11 cellular contexts compared by ENCODE assay signal in genomic region chr12:92439397-92439779, GRCh38.
A peak's percentile ranks its signal among the peaks of the same experiment; 100 is the strongest.
DNase-seq lines count a peak whose midpoint lies in the region; ATAC-seq and TF ChIP-seq lines count a peak whose summit lies in the region.
"Had no signal": no experiment of that assay in that cellular context is flagged by ENCODE, and none has a peak within 500 bp of the region (broad histone marks: within the 10 kb centered on the region; RNA-seq: fewer than 3 reads in every experiment).

No MANE protein-coding gene starts in this region.

- H3K4me1 Mint-ChIP-seq in stimulated activated naive CD8-positive, alpha-beta T cell treated with anti-CD3 and anti-CD28 coated beads, Interleukin-15, amount 100 ng/mL, for 72 hours, result peaks cover 50% of the 10 kb centered on the region

- H3K4me3 ChIP-seq in adrenal gland, result no peak overlapping the region
- no peak overlapping the region for H3K4me3 ChIP-seq in aorta (ENCODE audit: low read length in 2 of 2)
- H3K4me3 ChIP-seq: neural progenitor cell had no signal

- H3K4me1 ChIP-seq in adrenal gland (replicated peaks in 1 of 2), result peaks cover 4 to 10% of the 10 kb centered on the region in 2 donors
- no peaks in the 10 kb centered on the region for H3K4me1 ChIP-seq in aorta (ENCODE audit: control insufficient read depth in 1 of 2, insufficient read depth in 2 of 2, low read length in 2 of 2)

- peak; percentile 51 for ATAC-seq in stimulated activated naive CD8-positive, alpha-beta T cell treated with anti-CD3 and anti-CD28 coated beads, Interleukin-15, Interleukin-2, amounts not matched to agents 100 U/mL and 50 U/mL, for 24 hours
- no peak for ATAC-seq in stimulated activated naive CD8-positive, alpha-beta T cell treated with anti-CD3 and anti-CD28 coated beads, Interleukin-15, amount 100 ng/mL, for 72 hours
- ATAC-seq in left ventricle myocardium superior, result peak; percentile 39
- ATAC-seq in aorta (ENCODE audit: low FRiP score), result peak; percentile 67
- no peak for ATAC-seq in GM19467 (IDR thresholded peaks at IDR 0.05; ENCODE audit: unreplicated experiment)

- DNase-seq in stimulated activated naive CD8-positive, alpha-beta T cell treated with anti-CD3 and anti-CD28 coated beads, Interleukin-15, Interleukin-2, amounts not matched to agents 100 U/mL and 50 U/mL, for 24 hours, result no peak
- DNase-seq in stimulated activated naive CD8-positive, alpha-beta T cell treated with anti-CD3 and anti-CD28 coated beads, Interleukin-15, amount 100 ng/mL, for 72 hours, result no peak
- peak; percentile 29 to 74 (median 67) for DNase-seq in adrenal gland
- DNase-seq in left ventricle myocardium superior, result no peak
- no peak for DNase-seq in aorta
- DNase-seq in dermis blood vessel endothelial cell, result no peak
- no peak for DNase-seq in DMS79 (lab: John Stamatoyannopoulos, UW)
- DNase-seq: activated CD4-positive, alpha-beta T cell treated with anti-CD3 and anti-CD28 coated beads, Interleukin-2, amount 10 ng/mL, durations not matched to agents 7 days and 5 days had no signal

- H3K27me3 Mint-ChIP-seq in stimulated activated naive CD8-positive, alpha-beta T cell treated with anti-CD3 and anti-CD28 coated beads, Interleukin-15, amount 100 ng/mL, for 72 hours, result no peaks in the 10 kb centered on the region
- H3K27me3 Mint-ChIP-seq: activated CD4-positive, alpha-beta T cell treated with anti-CD3 and anti-CD28 coated beads, Interleukin-2, amount 10 ng/mL, durations not matched to agents 7 days and 5 days had no signal

- H3K27me3 ChIP-seq in adrenal gland, result no peaks in the 10 kb centered on the region
- peaks cover 0 to 2% of the 10 kb centered on the region in 2 donors for H3K27me3 ChIP-seq in aorta (ENCODE audit: control insufficient read depth in 1 of 2, insufficient read depth in 2 of 2, low read length in 1 of 2)
- H3K27me3 ChIP-seq: neural progenitor cell had no signal

- no peak overlapping the region for H3K4me3 Mint-ChIP-seq in stimulated activated naive CD8-positive, alpha-beta T cell treated with anti-CD3 and anti-CD28 coated beads, Interleukin-15, amount 100 ng/mL, for 72 hours
- H3K4me3 Mint-ChIP-seq: activated CD4-positive, alpha-beta T cell treated with anti-CD3 and anti-CD28 coated beads, Interleukin-2, amount 10 ng/mL, durations not matched to agents 7 days and 5 days; brain; neural progenitor cell had no signal

- peaks cover 2 to 17% of the 10 kb centered on the region in 2 donors for H3K9me3 Mint-ChIP-seq in stimulated activated naive CD8-positive, alpha-beta T cell treated with anti-CD3 and anti-CD28 coated beads, Interleukin-15, amount 100 ng/mL, for 72 hours

- no peaks in the 10 kb centered on the region for H3K36me3 ChIP-seq in adrenal gland (replicated peaks in 1 of 2)
- H3K36me3 ChIP-seq in aorta (ENCODE audit: control insufficient read depth in 1 of 2, insufficient read depth in 2 of 2, low read length in 1 of 2), result no peaks in the 10 kb centered on the region
- H3K36me3 ChIP-seq: neural progenitor cell had no signal

- no peak overlapping the region for H3K27ac ChIP-seq in adrenal gland
- H3K27ac ChIP-seq in aorta (ENCODE audit: low read depth in 1 of 2, low read length in 2 of 2), result no peak overlapping the region
- H3K27ac ChIP-seq: neural progenitor cell had no signal

- peak overlapping the region in 1 of 2 donors; percentile 40 for H3K27ac Mint-ChIP-seq in stimulated activated naive CD8-positive, alpha-beta T cell treated with anti-CD3 and anti-CD28 coated beads, Interleukin-15, amount 100 ng/mL, for 72 hours
- H3K27ac Mint-ChIP-seq: activated CD4-positive, alpha-beta T cell treated with anti-CD3 and anti-CD28 coated beads, Interleukin-2, amount 10 ng/mL, durations not matched to agents 7 days and 5 days had no signal

- TF ChIP-seq CTCF in adrenal gland (IDR thresholded peaks at IDR 0.05), result no peak

- TF ChIP-seq POLR2A in adrenal gland (IDR thresholded peaks at IDR 0.05), result no peak

- intact Hi-C loops in adrenal gland (cut with DNase I) (no loop called here), left ventricle myocardium superior (cut with micrococcal nuclease) (no loop called here), aorta (cut with DNase I) (no loop called here)

- WGBS in adrenal gland, 4 donors, result 24 to 60% (median 55%) methylated on average over 1 of the region's 1 CpG
- WGBS in aorta, 2 donors, result 12 to 16% methylated on average over 1 of the region's 1 CpG

- H3K9me3 ChIP-seq in adrenal gland (replicated peaks in 1 of 3), result no peaks in the 10 kb centered on the region
- H3K9me3 ChIP-seq in aorta (ENCODE audit: control insufficient read depth, low read length), result no peaks in the 10 kb centered on the region

Comparison
In these comparisons a context has a peak if more than half of its experiments do, and no peak if none do; other contexts are left out.
1. ATAC-seq: peak in stimulated activated naive CD8-positive, alpha-beta T cell treated with anti-CD3 and anti-CD28 coated beads, Interleukin-15, Interleukin-2, amounts not matched to agents 100 U/mL and 50 U/mL, for 24 hours (single experiment), left ventricle myocardium superior (single experiment) and aorta (single experiment); none in stimulated activated naive CD8-positive, alpha-beta T cell treated with anti-CD3 and anti-CD28 coated beads, Interleukin-15, amount 100 ng/mL, for 72 hours (single experiment) and GM19467 (single experiment).
2. DNase-seq: peak in adrenal gland (7 of 7); none in stimulated activated naive CD8-positive, alpha-beta T cell treated with anti-CD3 and anti-CD28 coated beads, Interleukin-15, Interleukin-2, amounts not matched to agents 100 U/mL and 50 U/mL, for 24 hours (single experiment), stimulated activated naive CD8-positive, alpha-beta T cell treated with anti-CD3 and anti-CD28 coated beads, Interleukin-15, amount 100 ng/mL, for 72 hours (0 of 2), left ventricle myocardium superior (single experiment), aorta (0 of 2), dermis blood vessel endothelial cell (single experiment) and DMS79 (single experiment).